In the genomic region with DNA sequence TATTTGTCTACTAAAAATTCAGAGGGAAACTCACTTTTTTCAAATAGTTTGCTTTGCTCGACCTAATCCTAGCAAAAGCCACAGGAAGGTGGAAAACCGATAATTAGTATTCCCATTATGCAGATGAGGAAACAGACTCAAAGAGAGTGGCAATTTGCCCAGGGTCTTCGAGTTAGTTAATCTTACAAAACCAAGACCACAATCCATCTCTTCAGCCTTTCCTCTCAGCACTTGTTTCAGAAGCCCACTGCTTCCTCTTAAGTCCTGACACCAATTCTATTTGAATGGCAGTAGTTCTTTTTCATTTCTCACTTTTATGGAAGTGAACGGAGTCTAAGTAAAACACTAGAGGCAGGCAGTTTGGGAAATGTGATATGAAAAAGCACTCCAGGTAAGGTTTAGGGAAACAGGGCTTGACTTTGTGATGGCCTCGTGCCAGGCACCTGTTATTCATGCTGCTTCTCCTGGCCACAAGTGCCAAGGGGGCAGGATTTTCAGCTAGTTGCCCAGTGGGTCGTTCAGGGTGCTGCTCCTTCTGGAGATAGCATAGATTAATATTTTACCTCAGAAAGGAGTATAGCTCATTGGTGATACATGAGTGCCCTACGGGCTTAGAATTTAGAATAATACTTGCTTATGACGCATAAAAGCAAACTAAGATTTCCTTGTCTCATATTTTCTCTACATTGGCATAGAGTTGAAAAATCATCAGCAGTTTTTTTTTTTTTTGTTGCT, we compare ENCODE assay signal across 12 cellular contexts.
DNase-seq lines count a peak whose midpoint lies in the region; TF ChIP-seq lines count a peak whose summit lies in the region.
"Had no signal": no experiment of that assay in that cellular context is flagged by ENCODE, and none has a peak within 500 bp of the region (broad histone marks: within the 10 kb centered on the region; RNA-seq: fewer than 3 reads in every experiment).

No MANE protein-coding gene starts in this region.

- peaks cover 0 to 4% (median 0%) of the 10 kb centered on the region in 5 experiments for H3K9me3 Mint-ChIP-seq in brain

- peak overlapping the region in 1 of 5 experiments; percentile 61 for H3K4me3 Mint-ChIP-seq in brain

- in situ Hi-C loops in Caki2 (cut with HindIII; ENCODE audit: low pct_unique_long_range_greater_than_20kb, low sequenced_read_pairs), result no loop called here

- peaks cover 41% of the 10 kb centered on the region for H3K4me1 Mint-ChIP-seq in brain

- H3K27me3 Mint-ChIP-seq in brain, result no peaks in the 10 kb centered on the region

- no peaks in the 10 kb centered on the region for H3K36me3 Mint-ChIP-seq in brain

- H3K27ac Mint-ChIP-seq in brain, result peak overlapping the region in 3 of 5 experiments; percentile 66 to 83 (median 77)

- TF ChIP-seq CTCF in brain (conservative IDR thresholded peaks at IDR 0.05), result no peak

- DNase-seq in Caki2 (ENCODE audit: low read depth), result peak; percentile 88
- DNase-seq in NCI-H128 (lab: John Stamatoyannopoulos, UW; ENCODE audit: unreplicated experiment), result peak; percentile 58
- peak; percentile 86 for DNase-seq in mucosa of gallbladder (ENCODE audit: low spot score)
- DNase-seq in activated T-cell treated with anti-CD3 and anti-CD28 coated beads, Interleukin-2, amount 50 U/mL, for 1 hour, result no peak
- DNase-seq in stimulated activated CD4-positive, alpha-beta T cell treated with anti-CD3 and anti-CD28 coated beads, Interleukin-2, amount 100 ng/mL, for 24 hours, result no peak
- DNase-seq in stimulated activated naive CD4-positive, alpha-beta T cell treated with Interleukin-2 at 50 U/mL for 16 hours (lab: John Stamatoyannopoulos, UW), result no peak
- no peak for DNase-seq in midbrain (lab: John Stamatoyannopoulos, UW)
- DNase-seq: aorta; effector CD8-positive, alpha-beta T cell; Karpas-422; mammary epithelial cell had no signal

Comparison
In these comparisons a context has a peak if more than half of its experiments do, and no peak if none do; other contexts are left out.
1. DNase-seq: peak in Caki2 (single experiment), NCI-H128 (single experiment) and mucosa of gallbladder (single experiment); none in activated T-cell treated with anti-CD3 and anti-CD28 coated beads, Interleukin-2, amount 50 U/mL, for 1 hour (single experiment), stimulated activated CD4-positive, alpha-beta T cell treated with anti-CD3 and anti-CD28 coated beads, Interleukin-2, amount 100 ng/mL, for 24 hours (0 of 2), stimulated activated naive CD4-positive, alpha-beta T cell treated with Interleukin-2 at 50 U/mL for 16 hours (single experiment) and midbrain (single experiment).